Comparison of ENCODE assay signal across 17 cellular contexts in genomic region chr17:28912938-28913333, GRCh38. TPM values are rescaled to one million over a fixed set of nuclear protein-coding genes. Genes with fewer than 3 reads are reported as not detected.
A peak's percentile ranks its signal among the peaks of the same experiment; 100 is the strongest.
DNase-seq lines count a peak whose midpoint lies in the region; ATAC-seq, FAIRE-seq and TF ChIP-seq lines count a peak whose summit lies in the region.
"Had no signal": no experiment of that assay in that cellular context is flagged by ENCODE, and none has a peak within 500 bp of the region (broad histone marks: within the 10 kb centered on the region; RNA-seq: fewer than 3 reads in every experiment).

No MANE protein-coding gene starts in this region.

- no peaks in the 10 kb centered on the region for H4K20me1 ChIP-seq in endothelial cell of umbilical vein (replicated peaks; ENCODE audit: control insufficient read depth, extremely low read depth, insufficient read depth, low read length)

- BruUV-seq in endothelial cell of umbilical vein (replicated peaks; lab: Mats Ljungman, UMichigan), result TSS peak; percentile 29

- no peak overlapping the region for H3K27ac ChIP-seq in CD8-positive, alpha-beta T cell (ENCODE audit: low read depth, low read length)
- H3K27ac ChIP-seq in RWPE1 (0 out of 2 replicates have a peak overlapping the region, but pooled peaks have one; percentile 2), endothelial cell of umbilical vein (ENCODE audit: insufficient read depth, low read depth, low read length) (no peak overlapping the region)

- DNase-seq in CD8-positive, alpha-beta T cell, result no peak
- DNase-seq in RWPE1 (ENCODE audit: low spot score) (no peak), endothelial cell of umbilical vein (ENCODE audit: low read depth, low spot score) (no peak), progenitor cell of endocrine pancreas (ENCODE audit: low spot score, unreplicated experiment) (no peak), left lobe of liver (ENCODE audit: low spot score) (no peak), NCI-H345 (lab: John Stamatoyannopoulos, UW) (no peak), left colon (no peak), NCI-H1048 (lab: John Stamatoyannopoulos, UW) (no peak)
- DNase-seq: ACHN, HFFc6, KG1, NCI-H1092 treated with DMSO at 0.1 percent for 48 hours, NCI-H1694, NCI-H446 had no signal

- TF ChIP-seq POLR2A in endothelial cell of umbilical vein (IDR thresholded peaks at IDR 0.05; ENCODE audit: low read depth, low read length), result no peak

- CTCF ChIA-PET in CD8-positive, alpha-beta T cell (lab: Charles Lee), result interaction anchor here (0.5 to 2.8 kb wide), 11 partner anchors 9 to 196 kb away, joined by 3 to 13 read pairs (median 4); partner anchors contain the start of gene DHRS13
- CTCF ChIA-PET in RWPE1 (lab: Yijun Ruan, JAX), result interaction anchor here (0.5 to 1.1 kb wide), 2 partner anchors 10 to 181 kb away, joined by 4 to 9 read pairs; no protein-coding TSS in a partner anchor
- CTCF ChIA-PET in endothelial cell of umbilical vein (lab: Charles Lee), result interaction anchor here (0.7 to 7.3 kb wide), 23 partner anchors 10 to 193 kb away, joined by 3 to 62 read pairs (median 3); partner anchors contain the start of genes DHRS13, FAM222B, FLOT2 and PHF12

- no peaks in the 10 kb centered on the region for H3K4me1 ChIP-seq in CD8-positive, alpha-beta T cell (ENCODE audit: insufficient read depth, low read length)
- H3K4me1 ChIP-seq in endothelial cell of umbilical vein (ENCODE audit: control insufficient read depth, extremely low read depth, insufficient read depth, low read length), result peaks cover 21% of the 10 kb centered on the region

- FAIRE-seq in endothelial cell of umbilical vein (lab: Jason Lieb, UNC), result no peak
- FAIRE-seq: H1 had no signal

- no peak overlapping the region for H2AFZ ChIP-seq in endothelial cell of umbilical vein (ENCODE audit: low read depth, low read length)

- H3K4me3 ChIP-seq in CD8-positive, alpha-beta T cell (ENCODE audit: low read depth, low read length), result no peak overlapping the region
- no peak overlapping the region for H3K4me3 ChIP-seq in endothelial cell of umbilical vein (replicated peaks in 1 of 3; ENCODE audit: insufficient read depth in 1 of 3, low read depth in 1 of 3, low read length in 3 of 3)

- H3K9ac ChIP-seq in endothelial cell of umbilical vein (replicated peaks; ENCODE audit: extremely low read depth, insufficient read depth, low read length), result no peak overlapping the region

- H3K4me3 Mint-ChIP-seq in CD8-positive, alpha-beta T cell, result no peak overlapping the region
- H3K4me3 Mint-ChIP-seq in progenitor cell of endocrine pancreas (ENCODE audit: low read depth), result no peak overlapping the region
- H3K4me3 Mint-ChIP-seq: B cell; CD4-positive, alpha-beta memory T cell; HFFc6 had no signal

- intact Hi-C loops in CD8-positive, alpha-beta T cell (cut with DNase I, micrococcal nuclease), result loop anchor here in 1 of 2 experiments (1.0 kb wide), 1 partner anchor 40 kb away; no protein-coding TSS in a partner anchor
- intact Hi-C loops in endothelial cell of umbilical vein (cut with micrococcal nuclease), result loop anchor here (1.0 kb wide), 1 partner anchor 40 kb away; no protein-coding TSS in a partner anchor
- intact Hi-C loops in left colon (cut with DNase I, micrococcal nuclease), result loop anchor here in 1 of 2 donors (10.0 kb wide), 1 partner anchor 158 kb away; no protein-coding TSS in a partner anchor

- dilution Hi-C loops in endothelial cell of umbilical vein (cut with MboI; ENCODE audit: extremely low pct_ligation_motif_present, low sequenced_read_pairs), result no loop called here

- POLR2A ChIA-PET in CD8-positive, alpha-beta T cell (lab: Charles Lee), result interaction anchor here (1.1 to 1.4 kb wide), 2 partner anchors 9 to 16 kb away, joined by 3 to 4 read pairs; partner anchors contain the start of gene FLOT2
- POLR2A ChIA-PET in RWPE1 (lab: Yijun Ruan, JAX; ENCODE audit: low non-redundant PET) (no interaction called here), endothelial cell of umbilical vein (lab: Charles Lee) (interaction anchor here (0.6 to 0.7 kb wide), 2 partner anchors 17 to 190 kb away, joined by 3 read pairs; no protein-coding TSS in a partner anchor)

- H3K4me2 ChIP-seq in endothelial cell of umbilical vein (ENCODE audit: insufficient read depth, low read length), result no peak overlapping the region

- no peaks in the 10 kb centered on the region for H3K9me3 ChIP-seq in CD8-positive, alpha-beta T cell (ENCODE audit: low read length)
- no peaks in the 10 kb centered on the region for H3K9me3 ChIP-seq in endothelial cell of umbilical vein (replicated peaks; ENCODE audit: control insufficient read depth, insufficient read depth, low read length)

- TF ChIP-seq CTCF in CD8-positive, alpha-beta T cell (IDR thresholded peaks at IDR 0.05), result no peak
- no peak for TF ChIP-seq CTCF in RWPE1 (conservative IDR thresholded peaks at IDR 0.05; ENCODE audit: low read depth)
- no peak for TF ChIP-seq CTCF in endothelial cell of umbilical vein (IDR thresholded peaks at IDR 0.05; ENCODE audit: extremely low read depth in 1 of 2, insufficient read depth in 1 of 2, low read depth in 1 of 2, low read length in 2 of 2)
- TF ChIP-seq CTCF in progenitor cell of endocrine pancreas (IDR thresholded peaks at IDR 0.05; ENCODE audit: unreplicated experiment), result no peak

- H3K27me3 ChIP-seq in CD8-positive, alpha-beta T cell (ENCODE audit: insufficient read depth, low read length), result no peaks in the 10 kb centered on the region
- no peaks in the 10 kb centered on the region for H3K27me3 ChIP-seq in endothelial cell of umbilical vein (ENCODE audit: control insufficient read depth in 2 of 2, insufficient read depth in 2 of 2, low read length in 2 of 2)

- H3K36me3 Mint-ChIP-seq in CD8-positive, alpha-beta T cell, result peaks cover 92% of the 10 kb centered on the region
- H3K36me3 Mint-ChIP-seq in progenitor cell of endocrine pancreas (ENCODE audit: insufficient read depth), result peaks cover 33% of the 10 kb centered on the region

- peaks cover 1% of the 10 kb centered on the region for H3K4me1 Mint-ChIP-seq in CD8-positive, alpha-beta T cell (ENCODE audit: low read depth)
- H3K4me1 Mint-ChIP-seq in progenitor cell of endocrine pancreas (ENCODE audit: low read depth), result no peaks in the 10 kb centered on the region
- H3K4me1 Mint-ChIP-seq: B cell had no signal

- H3K9me3 Mint-ChIP-seq in CD8-positive, alpha-beta T cell, result no peaks in the 10 kb centered on the region
- no peaks in the 10 kb centered on the region for H3K9me3 Mint-ChIP-seq in progenitor cell of endocrine pancreas (ENCODE audit: low read depth)
- H3K9me3 Mint-ChIP-seq: CD4-positive, alpha-beta memory T cell had no signal

- no peaks in the 10 kb centered on the region for H3K9me1 ChIP-seq in endothelial cell of umbilical vein (replicated peaks; ENCODE audit: control insufficient read depth, extremely low read depth, insufficient read depth, low read length)

- no peaks in the 10 kb centered on the region for H3K27me3 Mint-ChIP-seq in CD8-positive, alpha-beta T cell (ENCODE audit: low read depth)
- no peaks in the 10 kb centered on the region for H3K27me3 Mint-ChIP-seq in progenitor cell of endocrine pancreas
- H3K27me3 Mint-ChIP-seq: B cell; CD4-positive, alpha-beta memory T cell had no signal

- H3K79me2 ChIP-seq in endothelial cell of umbilical vein (ENCODE audit: control insufficient read depth, insufficient read depth, low read length), result no peaks in the 10 kb centered on the region

- ATAC-seq in CD8-positive, alpha-beta T cell, result no peak
- ATAC-seq in left lobe of liver (no peak), left colon (no peak)

- H3K27ac Mint-ChIP-seq in CD8-positive, alpha-beta T cell, result peak overlapping the region; percentile 45
- H3K27ac Mint-ChIP-seq in progenitor cell of endocrine pancreas, result peak overlapping the region; percentile 59
- H3K27ac Mint-ChIP-seq: B cell, HFFc6 had no signal

- H3K36me3 ChIP-seq in CD8-positive, alpha-beta T cell (ENCODE audit: insufficient read depth, low read length), result peaks cover 91% of the 10 kb centered on the region
- peaks cover 33 to 61% of the 10 kb centered on the region in 2 experiments for H3K36me3 ChIP-seq in endothelial cell of umbilical vein (ENCODE audit: control insufficient read depth in 2 of 2, extremely low read depth in 1 of 2, insufficient read depth in 2 of 2, low read length in 2 of 2)

RNA-seq across cellular contexts. Expression of gene DHRS13, which starts 10.1 kb away (rescaled TPM):
- total RNA-seq in CD8-positive, alpha-beta T cell, result 10 to 100 TPM; 27.3 to 30.9 TPM
- 5.6 and 7.2 TPM in 2 replicates for total RNA-seq in endothelial cell of umbilical vein
- 8.2 and 9.3 TPM in 2 replicates for polyA plus RNA-seq in endothelial cell of umbilical vein
- 7.1 and 7.3 TPM in 2 replicates for polyA plus RNA-seq in endothelial cell of umbilical vein (2011; cell fraction: cytosol; rRNA removed)
- 5.3 and 6.0 TPM in 2 replicates for polyA plus RNA-seq in endothelial cell of umbilical vein (2011; cell fraction: nucleus; rRNA removed)
- polyA plus RNA-seq in endothelial cell of umbilical vein (2012), result 1.5 and 1.8 TPM in 2 replicates
- polyA minus RNA-seq in endothelial cell of umbilical vein, result 2.4 and 3.6 TPM in 2 replicates
- 10.3 TPM for polyA minus RNA-seq in endothelial cell of umbilical vein (2011; cell fraction: cytosol; rRNA and poly(A)+ RNA removed)
- polyA minus RNA-seq in endothelial cell of umbilical vein (2011; cell fraction: nucleus; rRNA and poly(A)+ RNA removed), result 2.5 TPM in 2 replicates
- 22.4 and 25.9 TPM in 2 replicates for total RNA-seq in progenitor cell of endocrine pancreas
- 5.5 TPM for total RNA-seq in left lobe of liver
- 1 to 10 TPM; 6.3 to 7.5 TPM for total RNA-seq in left colon

RNA-seq across cellular contexts. Expression of gene FLOT2, which starts 15.4 kb away (rescaled TPM):
- total RNA-seq in CD8-positive, alpha-beta T cell, result 10 to 100 TPM; 69.7 to 71.6 TPM
- total RNA-seq in endothelial cell of umbilical vein, result 131 and 169 TPM in 2 replicates
- 180 and 184 TPM in 2 replicates for polyA plus RNA-seq in endothelial cell of umbilical vein
- polyA plus RNA-seq in endothelial cell of umbilical vein (2011; cell fraction: cytosol; rRNA removed), result 105 TPM in 2 replicates
- polyA plus RNA-seq in endothelial cell of umbilical vein (2011; cell fraction: nucleus; rRNA removed), result 77.0 and 84.7 TPM in 2 replicates
- polyA plus RNA-seq in endothelial cell of umbilical vein (2012), result 76.8 and 86.5 TPM in 2 replicates
- 187 and 214 TPM in 2 replicates for polyA minus RNA-seq in endothelial cell of umbilical vein
- 70.7 TPM for polyA minus RNA-seq in endothelial cell of umbilical vein (2011; cell fraction: cytosol; rRNA and poly(A)+ RNA removed)
- 24.4 and 26.2 TPM in 2 replicates for polyA minus RNA-seq in endothelial cell of umbilical vein (2011; cell fraction: nucleus; rRNA and poly(A)+ RNA removed)
- total RNA-seq in progenitor cell of endocrine pancreas, result 125 and 131 TPM in 2 replicates
- 70.6 TPM for total RNA-seq in left lobe of liver
- total RNA-seq in left colon, result 10 to 100 TPM; 82.4 to 91.5 TPM

RNA-seq across cellular contexts. Expression of gene PHF12, which starts 38.4 kb away (rescaled TPM):
- 100 to 1,000 TPM; 294 to 297 TPM for total RNA-seq in CD8-positive, alpha-beta T cell
- 36.4 and 44.2 TPM in 2 replicates for total RNA-seq in endothelial cell of umbilical vein
- 24.3 and 26.6 TPM in 2 replicates for polyA plus RNA-seq in endothelial cell of umbilical vein
- polyA plus RNA-seq in endothelial cell of umbilical vein (2011; cell fraction: cytosol; rRNA removed), result 19.5 and 23.3 TPM in 2 replicates
- 50.6 and 57.4 TPM in 2 replicates for polyA plus RNA-seq in endothelial cell of umbilical vein (2011; cell fraction: nucleus; rRNA removed)
- 25.2 and 26.2 TPM in 2 replicates for polyA plus RNA-seq in endothelial cell of umbilical vein (2012)
- 31.8 and 35.6 TPM in 2 replicates for polyA minus RNA-seq in endothelial cell of umbilical vein
- polyA minus RNA-seq in endothelial cell of umbilical vein (2011; cell fraction: cytosol; rRNA and poly(A)+ RNA removed), result 16.9 TPM
- polyA minus RNA-seq in endothelial cell of umbilical vein (2011; cell fraction: nucleus; rRNA and poly(A)+ RNA removed), result 31.7 and 34.7 TPM in 2 replicates
- 70.4 and 71.8 TPM in 2 replicates for total RNA-seq in progenitor cell of endocrine pancreas
- total RNA-seq in left lobe of liver, result 15.2 TPM
- total RNA-seq in left colon, result 10 to 100 TPM; 33.1 to 42.3 TPM

RNA-seq across cellular contexts. Expression of gene ERAL1, which starts 58.1 kb away (rescaled TPM):
- total RNA-seq in CD8-positive, alpha-beta T cell, result 10 to 100 TPM; 20.0 to 21.2 TPM
- total RNA-seq in endothelial cell of umbilical vein, result 50.3 and 58.0 TPM in 2 replicates
- 86.6 and 102 TPM in 2 replicates for polyA plus RNA-seq in endothelial cell of umbilical vein
- 88.4 and 97.2 TPM in 2 replicates for polyA plus RNA-seq in endothelial cell of umbilical vein (2011; cell fraction: cytosol; rRNA removed)
- 99.2 and 99.9 TPM in 2 replicates for polyA plus RNA-seq in endothelial cell of umbilical vein (2011; cell fraction: nucleus; rRNA removed)
- 65.5 and 79.5 TPM in 2 replicates for polyA plus RNA-seq in endothelial cell of umbilical vein (2012)
- 82.8 and 101 TPM in 2 replicates for polyA minus RNA-seq in endothelial cell of umbilical vein
- polyA minus RNA-seq in endothelial cell of umbilical vein (2011; cell fraction: cytosol; rRNA and poly(A)+ RNA removed), result 69.5 TPM
- 31.0 and 38.9 TPM in 2 replicates for polyA minus RNA-seq in endothelial cell of umbilical vein (2011; cell fraction: nucleus; rRNA and poly(A)+ RNA removed)
- total RNA-seq in progenitor cell of endocrine pancreas, result 49.2 and 49.7 TPM in 2 replicates
- total RNA-seq in left lobe of liver, result 25.3 TPM
- 10 to 100 TPM; 30.8 to 33.9 TPM for total RNA-seq in left colon
